In the genomic region with DNA sequence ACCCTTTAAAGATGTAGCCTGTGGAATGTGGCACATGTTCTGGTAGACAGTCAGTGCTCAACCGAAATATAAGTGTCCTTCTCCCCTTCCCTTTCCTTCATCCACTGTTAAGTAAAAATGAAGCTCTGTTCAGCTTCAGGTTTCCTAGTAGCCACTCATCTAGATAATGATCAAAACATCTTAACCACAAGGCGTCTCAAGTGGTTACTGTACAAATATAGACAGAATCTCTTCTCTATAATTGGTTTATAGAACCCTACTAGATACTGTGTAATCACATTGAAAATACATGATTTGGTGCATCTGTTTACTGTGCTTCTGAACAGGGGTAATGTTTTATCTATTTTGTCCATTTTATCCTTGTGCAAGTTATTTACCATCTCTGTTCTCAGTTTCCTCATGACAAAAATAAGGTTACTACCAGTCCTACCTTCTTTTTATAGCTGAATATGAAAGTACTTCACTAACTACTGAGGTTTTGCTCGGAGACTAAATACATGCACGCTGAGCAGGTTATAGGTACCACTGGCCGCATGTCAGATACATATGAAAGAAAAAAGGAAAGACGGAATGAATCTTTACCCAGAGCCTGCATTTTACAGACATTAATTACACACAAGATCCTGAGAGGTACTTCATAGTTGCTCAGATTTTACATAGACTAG, we compare ENCODE assay signal across 12 cellular contexts. TPM values are rescaled to one million over a fixed set of nuclear protein-coding genes. Genes with fewer than 3 reads are reported as not detected.
A peak's percentile ranks its signal among the peaks of the same experiment; 100 is the strongest.
DNase-seq lines count a peak whose midpoint lies in the region; ATAC-seq and TF ChIP-seq lines count a peak whose summit lies in the region.
"Had no signal": no experiment of that assay in that cellular context is flagged by ENCODE, and none has a peak within 500 bp of the region (broad histone marks: within the 10 kb centered on the region; RNA-seq: fewer than 3 reads in every experiment).

No MANE protein-coding gene starts in this region.

- no peak overlapping the region for H3K4me3 Mint-ChIP-seq in chondrocyte (ENCODE audit: unreplicated experiment)
- H3K4me3 Mint-ChIP-seq: activated naive CD4-positive, alpha-beta T cell treated with anti-CD3 and anti-CD28 coated beads, Interleukin-2, amount 10 ng/mL, durations not matched to agents 7 days and 5 days had no signal

- no peaks in the 10 kb centered on the region for H3K9me3 Mint-ChIP-seq in chondrocyte (ENCODE audit: low read depth)
- H3K9me3 Mint-ChIP-seq: activated naive CD4-positive, alpha-beta T cell treated with anti-CD3 and anti-CD28 coated beads, Interleukin-2, amount 10 ng/mL, durations not matched to agents 7 days and 5 days had no signal

- no peaks in the 10 kb centered on the region for H3K36me3 Mint-ChIP-seq in chondrocyte (ENCODE audit: low read depth)
- H3K36me3 Mint-ChIP-seq: activated naive CD4-positive, alpha-beta T cell treated with anti-CD3 and anti-CD28 coated beads, Interleukin-2, amount 10 ng/mL, durations not matched to agents 7 days and 5 days had no signal

- H3K4me1 Mint-ChIP-seq in chondrocyte (ENCODE audit: low read depth) = peaks cover 18% of the 10 kb centered on the region

- H3K27ac Mint-ChIP-seq in chondrocyte (ENCODE audit: unreplicated experiment) = no peak overlapping the region
- H3K27ac Mint-ChIP-seq: activated naive CD4-positive, alpha-beta T cell treated with anti-CD3 and anti-CD28 coated beads, Interleukin-2, amount 10 ng/mL, durations not matched to agents 7 days and 5 days had no signal

- peaks cover 5% of the 10 kb centered on the region for H3K27me3 Mint-ChIP-seq in chondrocyte (ENCODE audit: low read depth)

- no peak for TF ChIP-seq CTCF in fibroblast of villous mesenchyme (IDR thresholded peaks at IDR 0.05; ENCODE audit: insufficient read depth, low read depth, low read length)
- TF ChIP-seq CTCF in chondrocyte (IDR thresholded peaks at IDR 0.05) = no peak

- peak; percentile 29 for DNase-seq in DMS79 treated with DMSO at 0.1 percent for 48 hours (lab: John Stamatoyannopoulos, UW)
- DNase-seq in DMS79 (lab: John Stamatoyannopoulos, UW) = no peak
- peak; percentile 21 for DNase-seq in H4 (ENCODE audit: low spot score)
- DNase-seq in fibroblast of villous mesenchyme (ENCODE audit: low read depth) = peak; percentile 18
- no peak for DNase-seq in cerebellar cortex (ENCODE audit: low spot score)
- no peak for DNase-seq in chondrocyte (ENCODE audit: low spot score)
- DNase-seq: activated naive CD4-positive, alpha-beta T cell treated with anti-CD3 and anti-CD28 coated beads, Interleukin-2, amount 10 ng/mL, durations not matched to agents 7 days and 5 days; heart right ventricle; Peyer's patch had no signal

- H3K4me3 ChIP-seq in fibroblast of villous mesenchyme (ENCODE audit: low read depth, low read length) = no peak overlapping the region
- H3K4me3 ChIP-seq: heart right ventricle, Peyer's patch had no signal

- ATAC-seq in HG03520 (IDR thresholded peaks at IDR 0.05; ENCODE audit: unreplicated experiment) (peak; percentile 58), GM19452 (IDR thresholded peaks at IDR 0.05; ENCODE audit: unreplicated experiment) (no peak)
- ATAC-seq: activated CD4-positive, CD25-positive, alpha-beta regulatory T cell treated with anti-CD3 and anti-CD28 coated beads, Interleukin-2, amount 50 U/mL, for 24 hours; heart right ventricle had no signal

RNA-seq across cellular contexts. Expression of a gene that starts 20.3 kb away (rescaled TPM):
- total RNA-seq in H4 (2014; rRNA removed; shearing (Covaris generic)) = 9.9 and 12.8 TPM in 2 replicates
- total RNA-seq in fibroblast of villous mesenchyme = 8.4 and 14.7 TPM in 2 replicates
- 48.9 to 61.5 TPM (median 61.0 TPM) in 3 replicates for total RNA-seq in chondrocyte

Comparison
In these comparisons a context has a peak if more than half of its experiments do, and no peak if none do; other contexts are left out.
1. DNase-seq: peak in DMS79 treated with DMSO at 0.1 percent for 48 hours (single experiment), H4 (single experiment) and fibroblast of villous mesenchyme (single experiment); none in DMS79 (single experiment), cerebellar cortex (single experiment) and chondrocyte (single experiment).